ENCODE assay signal across 16 cellular contexts in genomic region chr13:84873951-84874350, GRCh38.
"Had no signal": no experiment of that assay in that cellular context is flagged by ENCODE, and none has a peak within 500 bp of the region (broad histone marks: within the 10 kb centered on the region; RNA-seq: fewer than 3 reads in every experiment).

No MANE protein-coding gene starts in this region.

- H3K4me3 ChIP-seq: ovary, prostate gland, thoracic aorta, vagina had no signal

- H3K36me3 ChIP-seq: ovary, prostate gland, thoracic aorta, vagina had no signal

- H3K27me3 ChIP-seq: ovary, vagina had no signal

- DNase-seq: activated CD4-positive, alpha-beta memory T cell treated with anti-CD3 and anti-CD28 coated beads, Interleukin-2, amount 10 ng/mL, durations not matched to agents 7 days and 5 days; activated CD4-positive, alpha-beta T cell treated with anti-CD3 and anti-CD28 coated beads, Interleukin-2, amount 10 ng/mL, durations not matched to agents 24 days and 14 days; activated effector memory CD4-positive, alpha-beta T cell treated with Interleukin-2 at 50 U/mL for 16 hours; activated naive CD4-positive, alpha-beta T cell treated with anti-CD3 and anti-CD28 coated beads for 36 hours; activated T-cell treated with anti-CD3 and anti-CD28 coated beads, Interleukin-2, amount 50 U/mL, for 72 hours; amygdala; cerebellar nuclear complex; cortex of kidney; left colon; ovary; stimulated activated CD4-positive, alpha-beta T cell treated with anti-CD3 and anti-CD28 coated beads, Interleukin-4, amount 100 ng/mL, for 24 hours; stimulated activated naive CD4-positive, alpha-beta T cell treated with Interleukin-2 at 50 U/mL for 16 hours had no signal

- H3K9me3 ChIP-seq: ovary, prostate gland, vagina had no signal

- H3K27ac ChIP-seq: epithelial cell of prostate, ovary, prostate gland, thoracic aorta, vagina had no signal

- H3K4me1 ChIP-seq: prostate gland, vagina had no signal
